In the genomic region with DNA sequence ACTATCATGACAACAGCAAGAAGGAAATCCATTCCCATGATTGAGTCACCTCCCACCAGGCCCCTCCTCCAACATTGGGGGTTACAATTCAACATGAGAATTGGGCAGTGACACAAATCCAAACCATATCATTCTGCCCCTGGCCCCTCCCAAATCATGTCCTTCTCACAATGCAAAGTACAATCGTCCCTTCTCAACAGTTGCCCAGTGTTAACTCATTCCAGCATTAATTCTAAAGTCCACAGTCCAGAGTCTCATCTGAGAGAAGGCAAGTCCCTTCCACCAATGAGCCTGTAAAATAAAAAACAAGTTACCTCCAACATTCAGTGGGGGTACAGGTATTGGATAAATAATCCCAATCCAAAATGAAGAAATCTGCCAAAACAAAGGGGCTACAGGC, we compare ENCODE assay signal across 25 cellular contexts. TPM values are rescaled to one million over a fixed set of nuclear protein-coding genes. Genes with fewer than 3 reads are reported as not detected.
"Had no signal": no experiment of that assay in that cellular context is flagged by ENCODE, and none has a peak within 500 bp of the region (broad histone marks: within the 10 kb centered on the region; RNA-seq: fewer than 3 reads in every experiment).

No MANE protein-coding gene starts in this region.

- H3K9ac ChIP-seq: SK-N-SH had no signal

- FAIRE-seq: HTR-8/SVneo had no signal

- H3K27ac ChIP-seq: HL-60, RWPE1 had no signal

- H3K9me3 ChIP-seq: SK-N-SH had no signal

- DNase-seq: KBM-7, MV-4-11, NCI-H1048, NCI-H1105, NCI-H1417, NCI-H1436 treated with DMSO at 0.1 percent for 48 hours, NCI-H1694, NCI-H187 treated with DMSO at 0.1 percent for 48 hours, NCI-H2029 treated with DMSO at 0.1 percent for 48 hours, NCI-H2171 treated with DMSO at 0.1 percent for 48 hours, NCI-H345, NCI-H524, NCI-H69, NCI-H774, PC-3, SHP77, SK-N-SH had no signal

- ATAC-seq: Panc1, PC-3 had no signal

- H3K4me2 ChIP-seq: SK-N-SH had no signal

- H3K9me2 ChIP-seq: SK-N-SH had no signal

RNA-seq across cellular contexts. Expression of a gene that starts 14.8 kb away (rescaled TPM):
- total RNA-seq: LHCN-M2, MCF 10A, NCI-H460, SK-MEL-5 had no signal
- polyA plus RNA-seq: SK-N-SH had no signal
